Comparison of ENCODE assay signal across 8 cellular contexts in the genomic region with DNA sequence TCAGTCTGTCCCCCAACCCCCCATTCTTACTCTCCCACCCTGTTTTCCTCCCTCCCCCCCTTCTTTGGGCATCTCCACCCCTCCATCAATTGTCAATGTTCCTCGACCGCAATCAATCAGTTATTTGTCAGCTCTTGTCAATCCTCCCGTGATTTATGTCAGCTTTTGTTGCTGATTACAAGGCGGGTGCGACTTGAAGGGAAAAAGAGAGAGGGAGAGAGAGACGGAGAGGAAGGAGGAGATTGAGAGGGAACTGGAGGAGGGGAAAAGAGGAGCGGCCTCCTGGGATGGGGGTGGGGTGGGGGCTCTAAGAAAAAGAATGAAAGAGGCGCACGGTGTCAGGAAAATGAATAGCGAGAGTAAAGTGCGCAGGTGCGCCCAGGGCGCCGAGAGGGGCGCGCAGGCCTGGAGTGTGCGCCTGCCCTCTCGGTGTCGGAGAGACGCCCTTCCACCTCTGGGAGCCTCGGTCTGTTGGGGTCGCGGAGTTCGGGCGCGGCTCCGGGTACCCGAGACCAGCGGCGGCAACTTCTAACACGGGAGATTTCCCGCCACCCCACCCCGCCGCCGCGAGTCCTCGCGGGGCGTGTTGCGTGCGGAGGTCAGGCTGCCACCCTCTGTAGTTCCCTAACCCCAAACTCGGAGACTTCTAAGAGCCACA. TPM values are rescaled to one million over a fixed set of nuclear protein-coding genes. Genes with fewer than 3 reads are reported as not detected.
A peak's percentile ranks its signal among the peaks of the same experiment; 100 is the strongest.
DNase-seq lines count a peak whose midpoint lies in the region; ATAC-seq and FAIRE-seq lines count a peak whose summit lies in the region.

No MANE protein-coding gene starts in this region.

- in situ Hi-C loops in G401 (cut with HindIII; ENCODE audit: low sequenced_read_pairs): no loop called here

- FAIRE-seq in small intestine (lab: Jason Lieb, UNC): no peak

- DNase-seq in DMS79 treated with DMSO at 0.1 percent for 48 hours (lab: John Stamatoyannopoulos, UW) (peak; percentile 70), DMS79 (lab: John Stamatoyannopoulos, UW) (no peak), NCI-H2029 (lab: John Stamatoyannopoulos, UW) (peak; percentile 74), small intestine (no peak), G401 (ENCODE audit: low spot score) (no peak)

- no peak for ATAC-seq in GM21825 (IDR thresholded peaks at IDR 0.05; ENCODE audit: unreplicated experiment)

- peak overlapping the region; percentile 32 for H3K9ac ChIP-seq in iPS-18a (ENCODE audit: low read length)

- H3K27me3 ChIP-seq in iPS-18a (ENCODE audit: control insufficient read depth, insufficient read depth, low read length) (peaks cover 99% of the 10 kb centered on the region), small intestine (ENCODE audit: control insufficient read depth in 2 of 2, insufficient read depth in 2 of 2, low read length in 2 of 2) (no peaks in the 10 kb centered on the region)

- no peaks in the 10 kb centered on the region for H3K36me3 ChIP-seq in iPS-18a (ENCODE audit: control insufficient read depth, low read depth, low read length)
- H3K36me3 ChIP-seq in small intestine (ENCODE audit: control insufficient read depth in 2 of 2, insufficient read depth in 2 of 2, low read length in 2 of 2): no peaks in the 10 kb centered on the region

- peaks cover 44% of the 10 kb centered on the region for H3K4me1 ChIP-seq in iPS-18a (ENCODE audit: control insufficient read depth, low read depth, low read length)
- H3K4me1 ChIP-seq in small intestine (ENCODE audit: control insufficient read depth in 2 of 2, insufficient read depth in 1 of 2, low read depth in 1 of 2, low read length in 1 of 2): peaks cover 0 to 3% of the 10 kb centered on the region in 2 donors

- H3K27ac ChIP-seq in angular gyrus (ENCODE audit: low read depth, low read length): peak overlapping the region; percentile 82
- no peak overlapping the region for H3K27ac ChIP-seq in iPS-18a (ENCODE audit: low read length)
- peak overlapping the region; percentile 35 to 94 for H3K27ac ChIP-seq in small intestine (ENCODE audit: low read depth in 1 of 2, low read length in 1 of 2)

- H3K9me3 ChIP-seq in iPS-18a (ENCODE audit: control insufficient read depth, low read depth, low read length): peaks cover 2% of the 10 kb centered on the region
- no peaks in the 10 kb centered on the region for H3K9me3 ChIP-seq in small intestine (ENCODE audit: control insufficient read depth, low read depth)

- 1 to 2% (median 1%) methylated on average over 38 to 42 of the region's 42 CpGs for WGBS in small intestine, 3 donors

- H3K4me3 ChIP-seq in iPS-18a (ENCODE audit: low read length) (peak overlapping the region; percentile 77), small intestine (ENCODE audit: low read depth in 1 of 2, low read length in 2 of 2) (peak overlapping the region; percentile 19 to 79)

RNA-seq across cellular contexts. Expression of gene ZNF503, which starts 1.1 kb away (rescaled TPM):
- polyA plus RNA-seq in small intestine: 10 to 100 TPM in 1 of 3 donors, 1 to 10 TPM in 2; 2.0 to 17.2 (median 5.9) TPM
- 1.5 and 2.0 TPM in 2 replicates for total RNA-seq in G401 (2014; rRNA removed; shearing (Covaris generic))

RNA-seq across cellular contexts. Expression of gene LRMDA, which starts 28.8 kb away (rescaled TPM):
- 10 to 100 TPM in 1 of 3 donors, 1 to 10 TPM in 1, not detected in 1; 5.6 to 16.2 TPM for polyA plus RNA-seq in small intestine
- total RNA-seq in G401 (2014; rRNA removed; shearing (Covaris generic)): not detected in 2 replicates

Comparison
In these comparisons a context has a peak if more than half of its experiments do, and no peak if none do; other contexts are left out.
1. DNase-seq: peak in DMS79 treated with DMSO at 0.1 percent for 48 hours (single experiment) and NCI-H2029 (single experiment); none in DMS79 (single experiment), small intestine (single experiment) and G401 (single experiment).